Comparison of ENCODE assay signal across 10 cellular contexts in the genomic region with DNA sequence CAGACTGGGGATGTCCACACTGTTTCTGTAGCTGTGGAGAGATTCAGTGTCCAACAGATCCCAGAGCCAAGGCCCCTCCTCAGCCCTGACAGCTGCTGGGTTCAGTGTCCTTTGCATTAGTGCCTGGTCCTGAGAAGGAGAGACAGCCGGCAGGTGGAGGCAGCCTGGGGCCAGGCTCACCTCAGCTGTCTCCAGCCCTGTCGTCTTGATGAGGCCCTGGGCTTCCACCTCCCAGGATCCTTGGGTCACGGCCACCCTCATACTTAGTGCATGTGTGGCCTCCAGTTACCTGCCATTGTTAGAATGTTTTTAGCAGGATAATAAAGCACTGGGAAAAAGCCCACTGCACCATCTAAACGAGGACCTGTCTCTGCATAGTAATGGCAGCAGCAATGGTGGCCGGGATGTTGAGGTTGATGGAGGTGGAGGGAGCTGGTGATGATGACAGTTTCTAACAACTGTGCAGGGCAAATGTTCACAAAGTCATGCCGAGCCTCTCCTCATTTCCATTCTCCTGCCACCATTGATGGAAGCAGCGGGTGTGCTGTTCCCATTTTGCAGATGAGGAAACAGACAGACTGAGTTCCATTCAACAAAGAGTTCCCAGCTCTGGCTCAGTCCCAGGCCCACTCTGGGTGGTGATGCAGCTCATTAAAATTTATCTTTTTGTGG. TPM values are rescaled to one million over a fixed set of nuclear protein-coding genes. Genes with fewer than 3 reads are reported as not detected.
A peak's percentile ranks its signal among the peaks of the same experiment; 100 is the strongest.
DNase-seq lines count a peak whose midpoint lies in the region; ATAC-seq and TF ChIP-seq lines count a peak whose summit lies in the region.
"Had no signal": no experiment of that assay in that cellular context is flagged by ENCODE, and none has a peak within 500 bp of the region (broad histone marks: within the 10 kb centered on the region; RNA-seq: fewer than 3 reads in every experiment).

No MANE protein-coding gene starts in this region.

- H3K9me3 ChIP-seq in WERI-Rb-1 (ENCODE audit: severe bottlenecking) (no peaks in the 10 kb centered on the region), stomach smooth muscle (ENCODE audit: control insufficient read depth in 2 of 2, low read length in 2 of 2) (no peaks in the 10 kb centered on the region)

- peak overlapping the region; percentile 96 for H3K27ac Mint-ChIP-seq in activated naive CD4-positive, alpha-beta T cell treated with anti-CD3 and anti-CD28 coated beads, Interleukin-2, amount 10 ng/mL, durations not matched to agents 7 days and 5 days

- DNase-seq in activated naive CD4-positive, alpha-beta T cell treated with anti-CD3 and anti-CD28 coated beads, Interleukin-2, amount 10 ng/mL, durations not matched to agents 7 days and 5 days = no peak
- no peak for DNase-seq in activated naive CD4-positive, alpha-beta T cell treated with anti-CD3 and anti-CD28 coated beads, Interleukin-2, amount 50 U/mL, for 16 hours
- DNase-seq in WERI-Rb-1 (peak; percentile 33), foreskin keratinocyte (no peak), AG08395 (ENCODE audit: low spot score) (no peak), NCI-H1092 (lab: John Stamatoyannopoulos, UW) (no peak), NCI-H510A treated with DMSO at 0.1 percent for 48 hours (lab: John Stamatoyannopoulos, UW) (no peak)

- H3K4me1 ChIP-seq in foreskin keratinocyte (peaks cover 14% of the 10 kb centered on the region), stomach smooth muscle (ENCODE audit: control insufficient read depth, insufficient read depth, low read length) (peaks cover 80% of the 10 kb centered on the region)

- H3K9ac ChIP-seq in stomach smooth muscle (ENCODE audit: low read length in 2 of 2) = peak overlapping the region in 1 of 2 donors; percentile 29

- peaks cover 45% of the 10 kb centered on the region for H3K36me3 Mint-ChIP-seq in activated naive CD4-positive, alpha-beta T cell treated with anti-CD3 and anti-CD28 coated beads, Interleukin-2, amount 10 ng/mL, durations not matched to agents 7 days and 5 days

- no peak overlapping the region for H3K27ac ChIP-seq in WERI-Rb-1
- H3K27ac ChIP-seq in foreskin keratinocyte = peak overlapping the region; percentile 71
- peak overlapping the region; percentile 84 for H3K27ac ChIP-seq in stomach smooth muscle (ENCODE audit: low read length)

- peaks cover 4% of the 10 kb centered on the region for H3K27me3 Mint-ChIP-seq in activated naive CD4-positive, alpha-beta T cell treated with anti-CD3 and anti-CD28 coated beads, Interleukin-2, amount 10 ng/mL, durations not matched to agents 7 days and 5 days

- ATAC-seq in foreskin keratinocyte = no peak

- TF ChIP-seq CTCF in WERI-Rb-1 (IDR thresholded peaks at IDR 0.05; ENCODE audit: low read depth, low read length) (no peak), foreskin keratinocyte (conservative IDR thresholded peaks at IDR 0.05) (no peak)

- H3K4me3 ChIP-seq in WERI-Rb-1 (ENCODE audit: low read depth, low read length) (no peak overlapping the region), stomach smooth muscle (ENCODE audit: low read length in 2 of 2) (no peak overlapping the region)

- CTCF ChIA-PET in activated naive CD4-positive, alpha-beta T cell treated with anti-CD3 and anti-CD28 coated beads, Interleukin-2, amount 10 ng/mL, durations not matched to agents 7 days and 5 days (lab: Charles Lee) = interaction anchor here (1.6 to 10.3 kb wide), 3 partner anchors 14 to 42 kb away, joined by 4 to 181 read pairs (median 9); a partner anchor contains a TSS

- H3K36me3 ChIP-seq in WERI-Rb-1 = no peaks in the 10 kb centered on the region
- peaks cover 30 to 31% of the 10 kb centered on the region in 2 donors for H3K36me3 ChIP-seq in stomach smooth muscle (ENCODE audit: control insufficient read depth in 2 of 2, insufficient read depth in 2 of 2, low read length in 2 of 2)

- H3K9me3 Mint-ChIP-seq in activated naive CD4-positive, alpha-beta T cell treated with anti-CD3 and anti-CD28 coated beads, Interleukin-2, amount 10 ng/mL, durations not matched to agents 7 days and 5 days = no peaks in the 10 kb centered on the region

- no peaks in the 10 kb centered on the region for H3K27me3 ChIP-seq in WERI-Rb-1 (ENCODE audit: insufficient read depth, low read depth, severe bottlenecking)
- no peaks in the 10 kb centered on the region for H3K27me3 ChIP-seq in foreskin keratinocyte
- H3K27me3 ChIP-seq in stomach smooth muscle (ENCODE audit: control insufficient read depth in 1 of 2, insufficient read depth in 2 of 2, low read length in 2 of 2) = no peaks in the 10 kb centered on the region

- peaks cover 97% of the 10 kb centered on the region for H3K4me1 Mint-ChIP-seq in activated naive CD4-positive, alpha-beta T cell treated with anti-CD3 and anti-CD28 coated beads, Interleukin-2, amount 10 ng/mL, durations not matched to agents 7 days and 5 days

- H3K4me3 Mint-ChIP-seq in activated naive CD4-positive, alpha-beta T cell treated with anti-CD3 and anti-CD28 coated beads, Interleukin-2, amount 10 ng/mL, durations not matched to agents 7 days and 5 days = peak overlapping the region; percentile 58

RNA-seq across cellular contexts. Expression of a gene that starts 17.7 kb away (rescaled TPM):
- not detected in 2 replicates for total RNA-seq in foreskin keratinocyte
- 0.03 TPM in 1 of 2 replicates, not detected in the other for polyA plus RNA-seq in foreskin keratinocyte
- total RNA-seq: HT1080 had no signal

RNA-seq across cellular contexts. Expression of a gene that starts 31.6 kb away (rescaled TPM):
- not detected in 2 replicates for total RNA-seq in foreskin keratinocyte
- polyA plus RNA-seq in foreskin keratinocyte = not detected in 2 replicates
- total RNA-seq: HT1080 had no signal
- polyA plus RNA-seq: BJ had no signal

RNA-seq across cellular contexts. Expression of a gene that starts 38.4 kb away (rescaled TPM):
- not detected in 2 replicates for total RNA-seq in foreskin keratinocyte
- polyA plus RNA-seq in foreskin keratinocyte = not detected in 2 replicates
- total RNA-seq: HT1080 had no signal
- polyA plus RNA-seq: BJ had no signal
